ENCODE assay signal across 8 cellular contexts in the genomic region with DNA sequence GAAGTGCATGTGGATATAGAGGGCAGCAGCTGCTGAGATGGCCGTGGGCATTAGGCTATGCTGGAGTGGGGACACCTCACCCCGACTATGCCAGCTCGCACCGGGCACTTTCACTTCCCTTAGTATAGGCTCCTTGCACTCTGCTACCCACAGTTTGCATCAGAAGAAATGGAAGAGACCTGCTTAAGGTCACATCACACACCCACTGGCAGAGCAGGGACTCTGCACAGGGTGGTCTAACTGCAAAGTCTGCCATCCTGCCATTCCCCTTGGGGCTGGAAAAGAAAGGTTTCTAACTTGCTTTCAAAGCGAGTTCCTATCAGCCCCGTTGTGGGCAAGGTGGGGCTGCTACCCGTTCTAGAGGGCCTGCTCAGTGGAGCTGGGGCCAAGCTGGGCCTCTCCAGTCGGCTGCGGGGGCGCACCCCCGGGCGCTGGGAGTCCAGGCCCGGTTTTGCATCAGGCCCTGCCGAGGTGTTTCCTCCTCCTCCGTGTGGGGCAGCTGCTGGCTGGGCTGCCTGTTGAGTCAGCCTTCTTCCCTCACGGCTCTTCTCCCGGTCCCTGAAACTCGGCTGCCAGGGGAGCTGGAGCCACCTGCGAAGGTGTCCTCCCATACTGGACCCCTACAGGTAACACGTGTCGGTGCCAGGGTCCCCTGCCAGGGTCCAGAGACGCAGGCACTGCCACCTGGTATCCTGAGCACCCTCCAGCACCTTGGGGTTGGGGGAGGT. TPM values are rescaled to one million over a fixed set of nuclear protein-coding genes. Genes with fewer than 3 reads are reported as not detected.
DNase-seq lines count a peak whose midpoint lies in the region; ATAC-seq and TF ChIP-seq lines count a peak whose summit lies in the region.

A gene with protein sequence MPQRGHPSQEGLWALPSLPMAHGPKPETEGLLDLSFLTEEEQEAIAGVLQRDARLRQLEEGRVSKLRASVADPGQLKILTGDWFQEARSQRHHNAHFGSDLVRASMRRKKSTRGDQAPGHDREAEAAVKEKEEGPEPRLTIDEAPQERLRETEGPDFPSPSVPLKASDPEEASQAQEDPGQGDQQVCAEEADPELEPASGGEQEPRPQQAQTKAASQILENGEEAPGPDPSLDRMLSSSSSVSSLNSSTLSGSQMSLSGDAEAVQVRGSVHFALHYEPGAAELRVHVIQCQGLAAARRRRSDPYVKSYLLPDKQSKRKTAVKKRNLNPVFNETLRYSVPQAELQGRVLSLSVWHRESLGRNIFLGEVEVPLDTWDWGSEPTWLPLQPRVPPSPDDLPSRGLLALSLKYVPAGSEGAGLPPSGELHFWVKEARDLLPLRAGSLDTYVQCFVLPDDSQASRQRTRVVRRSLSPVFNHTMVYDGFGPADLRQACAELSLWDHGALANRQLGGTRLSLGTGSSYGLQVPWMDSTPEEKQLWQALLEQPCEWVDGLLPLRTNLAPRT (plus strand): TSS at position 498 of the 728 bp plus-strand sequence. CDS start 3,313 bp downstream, outside the sequence.

- no peak for TF ChIP-seq RAD21 in Ishikawa (IDR thresholded peaks at IDR 0.05; ENCODE audit: low read depth)

- POLR2A ChIA-PET in AG04450 (lab: Yijun Ruan, JAX) = interaction anchor here (1.0 to 1.1 kb wide), 2 partner anchors 10 to 42 kb away, joined by 5 read pairs; no protein-coding TSS in a partner anchor

- H3K27me3 ChIP-seq in AG04450 (ENCODE audit: control insufficient read depth, insufficient read depth, low read length) = no peaks in the 10 kb centered on the region
- no peaks in the 10 kb centered on the region for H3K27me3 ChIP-seq in prostate gland (replicated peaks; ENCODE audit: insufficient read depth)

- no peaks in the 10 kb centered on the region for H3K4me1 ChIP-seq in prostate gland (replicated peaks)

- DNase-seq in AG04450 (ENCODE audit: low read depth, low spot score) = no peak
- peak; percentile 64 for DNase-seq in activated effector memory CD4-positive, alpha-beta T cell treated with Interleukin-2 at 50 U/mL for 16 hours
- peak; percentile 82 for DNase-seq in glomerular visceral epithelial cell (ENCODE audit: extremely low spot score)
- DNase-seq in prostate gland (ENCODE audit: low spot score) = peak; percentile 72
- DNase-seq in HuH-7.5 (ENCODE audit: low spot score) = no peak

- WGBS in prostate gland = 20% methylated on average over 20 of the region's 22 CpGs

- CTCF ChIA-PET in AG04450 (lab: Charles Lee) = interaction anchor here (1.6 to 1.7 kb wide), 2 partner anchors 9 to 16 kb away, joined by 7 read pairs; no protein-coding TSS in a partner anchor

- TF ChIP-seq EP300 in Ishikawa (IDR thresholded peaks at IDR 0.05; ENCODE audit: borderline replicate concordance) = peak; percentile 47; the same call in 1 of the 2 replicates

- H3K9me3 ChIP-seq in AG04450 (ENCODE audit: control insufficient read depth, insufficient read depth, low read length) = no peaks in the 10 kb centered on the region; the same call in 1 of the 2 replicates
- H3K9me3 ChIP-seq in prostate gland = no peaks in the 10 kb centered on the region

- TF ChIP-seq POLR2A in Raji (IDR thresholded peaks at IDR 0.05; ENCODE audit: insufficient read depth, low read depth, low read length) (peak; percentile 87), prostate gland (IDR thresholded peaks at IDR 0.05) (peak; percentile 65)

- ATAC-seq in GM18907 (IDR thresholded peaks at IDR 0.05; ENCODE audit: unreplicated experiment) = peak; percentile 49

- H3K4me3 ChIP-seq in AG04450 (ENCODE audit: low read depth, low read length) (peak within 1 kb of the TSS; percentile 40), prostate gland (peak within 1 kb of the TSS; percentile 40 to 46)

- intact Hi-C loops in prostate gland (cut with DNase I) = no loop called here

- H3K27ac ChIP-seq in AG04450 (ENCODE audit: low read depth, low read length) = peak within 1 kb of the TSS; percentile 31
- peak within 1 kb of the TSS; percentile 78 to 81 for H3K27ac ChIP-seq in prostate gland

- H3K36me3 ChIP-seq in prostate gland = no peaks in the 10 kb centered on the region

- TF ChIP-seq CTCF in AG04450 (IDR thresholded peaks at IDR 0.05; ENCODE audit: low read depth, low read length) = no peak
- no peak for TF ChIP-seq CTCF in prostate gland (IDR thresholded peaks at IDR 0.05)

TF ChIP-seq in Ishikawa, 13 proteins besides CTCF, POLR2A, EP300 and RAD21:
- TF ChIP-seq TEAD4 (IDR thresholded peaks at IDR 0.05) (0 out of 2 replicates have a peak, but pooled peaks have one; percentile 25), TAF1 (IDR thresholded peaks at IDR 0.05; ENCODE audit: low read depth) (peak; percentile 58; the same call in 1 of the 2 replicates), CREB1 (IDR thresholded peaks at IDR 0.05; ENCODE audit: low read depth) (no peak), EGR1 (IDR thresholded peaks at IDR 0.05) (peak; percentile 80), CEBPB (IDR thresholded peaks at IDR 0.05) (no peak), FOXM1 (IDR thresholded peaks at IDR 0.05; ENCODE audit: borderline replicate concordance, low read depth) (no peak), TCF12 (IDR thresholded peaks at IDR 0.05; ENCODE audit: low read depth) (0 out of 2 replicates have a peak, but pooled peaks have one; percentile 54), ZBTB7A (IDR thresholded peaks at IDR 0.05; ENCODE audit: low read depth) (peak; percentile 68; the same call in 1 of the 2 replicates), NFIC (IDR thresholded peaks at IDR 0.05) (no peak), YY1 (IDR thresholded peaks at IDR 0.05; ENCODE audit: low read depth) (peak; percentile 57; the same call in 1 of the 2 replicates)
- TF ChIP-seq, protein P1, sequence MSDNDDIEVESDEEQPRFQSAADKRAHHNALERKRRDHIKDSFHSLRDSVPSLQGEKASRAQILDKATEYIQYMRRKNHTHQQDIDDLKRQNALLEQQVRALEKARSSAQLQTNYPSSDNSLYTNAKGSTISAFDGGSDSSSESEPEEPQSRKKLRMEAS (IDR thresholded peaks at IDR 0.05) = peak; percentile 73; the same call in 1 of the 2 replicates
- TF ChIP-seq, protein P2, sequence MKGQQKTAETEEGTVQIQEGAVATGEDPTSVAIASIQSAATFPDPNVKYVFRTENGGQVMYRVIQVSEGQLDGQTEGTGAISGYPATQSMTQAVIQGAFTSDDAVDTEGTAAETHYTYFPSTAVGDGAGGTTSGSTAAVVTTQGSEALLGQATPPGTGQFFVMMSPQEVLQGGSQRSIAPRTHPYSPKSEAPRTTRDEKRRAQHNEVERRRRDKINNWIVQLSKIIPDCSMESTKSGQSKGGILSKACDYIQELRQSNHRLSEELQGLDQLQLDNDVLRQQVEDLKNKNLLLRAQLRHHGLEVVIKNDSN (IDR thresholded peaks at IDR 0.05) = no peak
- TF ChIP-seq, protein P3, sequence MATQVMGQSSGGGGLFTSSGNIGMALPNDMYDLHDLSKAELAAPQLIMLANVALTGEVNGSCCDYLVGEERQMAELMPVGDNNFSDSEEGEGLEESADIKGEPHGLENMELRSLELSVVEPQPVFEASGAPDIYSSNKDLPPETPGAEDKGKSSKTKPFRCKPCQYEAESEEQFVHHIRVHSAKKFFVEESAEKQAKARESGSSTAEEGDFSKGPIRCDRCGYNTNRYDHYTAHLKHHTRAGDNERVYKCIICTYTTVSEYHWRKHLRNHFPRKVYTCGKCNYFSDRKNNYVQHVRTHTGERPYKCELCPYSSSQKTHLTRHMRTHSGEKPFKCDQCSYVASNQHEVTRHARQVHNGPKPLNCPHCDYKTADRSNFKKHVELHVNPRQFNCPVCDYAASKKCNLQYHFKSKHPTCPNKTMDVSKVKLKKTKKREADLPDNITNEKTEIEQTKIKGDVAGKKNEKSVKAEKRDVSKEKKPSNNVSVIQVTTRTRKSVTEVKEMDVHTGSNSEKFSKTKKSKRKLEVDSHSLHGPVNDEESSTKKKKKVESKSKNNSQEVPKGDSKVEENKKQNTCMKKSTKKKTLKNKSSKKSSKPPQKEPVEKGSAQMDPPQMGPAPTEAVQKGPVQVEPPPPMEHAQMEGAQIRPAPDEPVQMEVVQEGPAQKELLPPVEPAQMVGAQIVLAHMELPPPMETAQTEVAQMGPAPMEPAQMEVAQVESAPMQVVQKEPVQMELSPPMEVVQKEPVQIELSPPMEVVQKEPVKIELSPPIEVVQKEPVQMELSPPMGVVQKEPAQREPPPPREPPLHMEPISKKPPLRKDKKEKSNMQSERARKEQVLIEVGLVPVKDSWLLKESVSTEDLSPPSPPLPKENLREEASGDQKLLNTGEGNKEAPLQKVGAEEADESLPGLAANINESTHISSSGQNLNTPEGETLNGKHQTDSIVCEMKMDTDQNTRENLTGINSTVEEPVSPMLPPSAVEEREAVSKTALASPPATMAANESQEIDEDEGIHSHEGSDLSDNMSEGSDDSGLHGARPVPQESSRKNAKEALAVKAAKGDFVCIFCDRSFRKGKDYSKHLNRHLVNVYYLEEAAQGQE (IDR thresholded peaks at IDR 0.05; ENCODE audit: low read depth) = no peak

RNA-seq across cellular contexts. Expression of the gene that starts here (rescaled TPM):
- 0.32 and 0.35 TPM in 2 replicates for polyA plus RNA-seq in AG04450 (2011; rRNA removed)
- 0.17 and 0.18 TPM in 2 replicates for polyA minus RNA-seq in AG04450 (2011; rRNA and poly(A)+ RNA removed)
- total RNA-seq in prostate gland = 100 to 1,000 TPM in 1 of 2 donors, 10 to 100 TPM in 1; 94.7 to 217 TPM

Comparison
In these comparisons a context has a peak if more than half of its experiments do, and no peak if none do; other contexts are left out.
1. DNase-seq: peak in activated effector memory CD4-positive, alpha-beta T cell treated with Interleukin-2 at 50 U/mL for 16 hours (single experiment), glomerular visceral epithelial cell (single experiment) and prostate gland (single experiment); none in AG04450 (single experiment) and HuH-7.5 (single experiment).